In genomic region chr13:98676239-98676638, GRCh38 we compare ENCODE assay signal across 2 cellular contexts.
TF ChIP-seq lines count a peak whose summit lies in the region.

No MANE protein-coding gene starts in this region.

TF ChIP-seq in GM23338, 12 proteins besides CTCF, POLR2A, EP300 and RAD21 (continued from another document):
- TF ChIP-seq ZNF462 (CRISPR knock-in tag; IDR thresholded peaks at IDR 0.05) (no peak), ZNF114 (CRISPR knock-in tag; IDR thresholded peaks at IDR 0.05) (no peak), EZH2 (IDR thresholded peaks at IDR 0.05; ENCODE audit: low read depth, unreplicated experiment) (no peak), NANOG (IDR thresholded peaks at IDR 0.05; ENCODE audit: borderline replicate concordance) (no peak)

TF ChIP-seq in H1, 55 proteins besides CTCF, POLR2A, EP300 and RAD21 (continued from another document):
- no peak for TF ChIP-seq ATF2 (IDR thresholded peaks at IDR 0.05; ENCODE audit: low read length)
- TF ChIP-seq TCF12 (IDR thresholded peaks at IDR 0.05; ENCODE audit: low read depth, low read length) = no peak
